8 cellular contexts compared by ENCODE assay signal in genomic region chr6:28943223-28943556, GRCh38. TPM values are rescaled to one million over a fixed set of nuclear protein-coding genes. Genes with fewer than 3 reads are reported as not detected.
A peak's percentile ranks its signal among the peaks of the same experiment; 100 is the strongest.
DNase-seq lines count a peak whose midpoint lies in the region; ATAC-seq, FAIRE-seq and TF ChIP-seq lines count a peak whose summit lies in the region.
"Had no signal": no experiment of that assay in that cellular context is flagged by ENCODE, and none has a peak within 500 bp of the region (broad histone marks: within the 10 kb centered on the region; RNA-seq: fewer than 3 reads in every experiment).

No MANE protein-coding gene starts in this region.

- H2BK120ac ChIP-seq in H1 (replicated peaks; ENCODE audit: low read depth, low read length) = no peak overlapping the region

- TF ChIP-seq CTCF in GM12865 (IDR thresholded peaks at IDR 0.05; ENCODE audit: insufficient read depth, low read depth, low read length, missing control alignments) (no peak), H1 (IDR thresholded peaks at IDR 0.05; ENCODE audit: control extremely low read depth in 1 of 3, insufficient read depth in 1 of 3, low read depth in 1 of 3, low read length in 3 of 3) (no peak)

- H2AFZ ChIP-seq in H1 (ENCODE audit: low read length) = peak overlapping the region; percentile 79; the same call in 1 of the 2 replicates

- H2BK15ac ChIP-seq in H1 (ENCODE audit: low read length) = no peak overlapping the region

- H4K5ac ChIP-seq in H1 (ENCODE audit: insufficient read length, low read depth, low read length) = no peak overlapping the region

- H3K9me3 ChIP-seq in NT2/D1 (ENCODE audit: insufficient read depth, low read length) (no peaks in the 10 kb centered on the region), H1 (ENCODE audit: insufficient read depth in 2 of 2, low read depth in 1 of 2, low read length in 1 of 2) (no peaks in the 10 kb centered on the region)

- H4K8ac ChIP-seq in H1 (ENCODE audit: extremely low read depth, insufficient read depth, low read length) = no peak overlapping the region

- H3K27me3 ChIP-seq in NT2/D1 (ENCODE audit: insufficient read depth, insufficient read length) (no peaks in the 10 kb centered on the region), H1 (replicated peaks in 1 of 4; ENCODE audit: control insufficient read depth in 3 of 4, extremely low read depth in 1 of 4, insufficient read depth in 3 of 4, low read length in 3 of 4) (no peaks in the 10 kb centered on the region), rectal smooth muscle tissue (ENCODE audit: control insufficient read depth, insufficient read depth, low read length) (no peaks in the 10 kb centered on the region)

- H2BK5ac ChIP-seq in H1 (ENCODE audit: low read depth, low read length) = no peak overlapping the region

- H3K18ac ChIP-seq in H1 (ENCODE audit: extremely low read depth, low read length) = no peak overlapping the region

- peak overlapping the region; percentile 94 for H3K4me3 ChIP-seq in GM12865 (ENCODE audit: low read depth, low read length)
- peak overlapping the region; percentile 21 for H3K4me3 ChIP-seq in NT2/D1 (ENCODE audit: insufficient read length, low read depth)
- H3K4me3 ChIP-seq in H1 (ENCODE audit: extremely low read depth in 1 of 4, insufficient read depth in 2 of 4, low read depth in 3 of 4, low read length in 4 of 4) = peak overlapping the region; percentile 82 to 97 (median 89)
- peak overlapping the region; percentile 82 for H3K4me3 ChIP-seq in rectal smooth muscle tissue (ENCODE audit: low read length)

- ATAC-seq in HG02970 (IDR thresholded peaks at IDR 0.05; ENCODE audit: low FRiP score, unreplicated experiment) = no peak

- no peak for TF ChIP-seq EP300 in H1 (IDR thresholded peaks at IDR 0.05; ENCODE audit: borderline replicate concordance in 1 of 2, low read depth in 2 of 2, low read length in 2 of 2)

- H3K36me3 ChIP-seq in NT2/D1 (ENCODE audit: insufficient read depth, insufficient read length, low read length) (no peaks in the 10 kb centered on the region), H1 (ENCODE audit: control insufficient read depth in 2 of 4, insufficient read depth in 4 of 4, low read length in 3 of 4) (no peaks in the 10 kb centered on the region), rectal smooth muscle tissue (ENCODE audit: control insufficient read depth, insufficient read depth, low read length) (no peaks in the 10 kb centered on the region)

- no peak for TF ChIP-seq RAD21 in H1 (IDR thresholded peaks at IDR 0.05 in 1 of 2, conservative IDR thresholded peaks at IDR 0.05 in 1 of 2; ENCODE audit: low read depth in 2 of 2, low read length in 2 of 2)

- H4K91ac ChIP-seq in H1 (replicated peaks; ENCODE audit: insufficient read length, low read length) = no peak overlapping the region

- CTCF ChIA-PET in H1 (lab: Charles Lee; ENCODE audit: partially characterized antibody) = interaction anchor here (0.6 kb wide), 1 partner anchor 24 kb away, joined by 4 read pairs; no protein-coding TSS in a partner anchor

- H3K9ac ChIP-seq in NT2/D1 (ENCODE audit: insufficient read length, low read depth) (peak overlapping the region; percentile 50), H1 (replicated peaks in 1 of 4; ENCODE audit: extremely low read depth in 1 of 4, low read depth in 3 of 4, low read length in 3 of 4) (no peak overlapping the region), rectal smooth muscle tissue (ENCODE audit: low read length) (no peak overlapping the region)

- H4K20me1 ChIP-seq in H1 (replicated peaks in 1 of 2; ENCODE audit: control insufficient read depth in 1 of 2, insufficient read depth in 2 of 2, low read length in 2 of 2) = no peaks in the 10 kb centered on the region

- H2AK5ac ChIP-seq in H1 (ENCODE audit: low read depth, low read length) = no peak overlapping the region

- WGBS in H1 (ENCODE audit: extremely low coverage in 1 of 2, insufficient coverage in 1 of 2, insufficient read length in 1 of 2, insufficient replicate concordance in 2 of 2, low coverage in 1 of 2, low lambda C conversion rate in 2 of 2, missing lambda C conversion rate in 1 of 2), 2 experiments = 66% methylated on average over 6 of the region's 6 CpGs; no CpG with 5 or more reads in 1 of the 2 experiments

- no peak overlapping the region for H3K27ac ChIP-seq in H1 (ENCODE audit: low read depth, low read length)
- no peak overlapping the region for H3K27ac ChIP-seq in rectal smooth muscle tissue (ENCODE audit: low read depth, low read length)

- peaks cover 3% of the 10 kb centered on the region; the same call in 1 of the 2 replicates for H3K23me2 ChIP-seq in H1 (ENCODE audit: low read depth, low read length)

- H3K4me1 ChIP-seq in NT2/D1 (ENCODE audit: insufficient read depth, insufficient read length) (peaks cover 3% of the 10 kb centered on the region), H1 (replicated peaks in 1 of 4; ENCODE audit: control insufficient read depth in 3 of 4, insufficient read depth in 4 of 4, low read length in 3 of 4) (peaks cover 0 to 2% (median 0%) of the 10 kb centered on the region in 4 experiments; a peak in 2 of 7 replicates), rectal smooth muscle tissue (ENCODE audit: control insufficient read depth, insufficient read depth, low read length) (no peaks in the 10 kb centered on the region)

- H3K14ac ChIP-seq in H1 (ENCODE audit: insufficient read length) = no peak overlapping the region

- POLR2A ChIA-PET in H1 (lab: Charles Lee; ENCODE audit: partially characterized antibody) = interaction anchor here (0.6 to 0.8 kb wide), 3 partner anchors 9 to 1722 kb away, joined by 3 read pairs; no protein-coding TSS in a partner anchor

- no peak overlapping the region for H2BK20ac ChIP-seq in H1 (ENCODE audit: low read length)

- H3K23ac ChIP-seq in H1 (ENCODE audit: insufficient read length) = no peak overlapping the region

- DNase-seq in GM12865 (ENCODE audit: low read depth) (no peak), NT2/D1 (ENCODE audit: low read depth, low spot score) (no peak), H1 (ENCODE audit: low read depth in 1 of 2, low spot score in 2 of 2) (no peak), NCI-H128 (lab: John Stamatoyannopoulos, UW; ENCODE audit: unreplicated experiment) (no peak), HT-29 (ENCODE audit: low spot score) (no peak)

- H3K4me2 ChIP-seq in H1 (ENCODE audit: insufficient read depth in 1 of 2, low read depth in 2 of 2, low read length in 2 of 2) = peak overlapping the region; percentile 57 to 68

- no peak overlapping the region for H3K4ac ChIP-seq in H1 (replicated peaks; ENCODE audit: insufficient read length, low read depth, low read length)

- H3K79me2 ChIP-seq in H1 (ENCODE audit: control insufficient read depth in 1 of 2, insufficient read depth in 2 of 2, low read length in 2 of 2) = no peaks in the 10 kb centered on the region

- no peaks in the 10 kb centered on the region for H3K79me1 ChIP-seq in H1 (ENCODE audit: low read depth, low read length)

- no peak overlapping the region for H2BK12ac ChIP-seq in H1 (ENCODE audit: low read depth, low read length)

- no peak for TF ChIP-seq POLR2A in H1 (IDR thresholded peaks at IDR 0.05; ENCODE audit: control extremely low read depth in 1 of 2, low read depth in 2 of 2, low read length in 2 of 2)

- no peak for FAIRE-seq in H1 (lab: Jason Lieb, UNC)
- FAIRE-seq: endometrium had no signal

- H3K56ac ChIP-seq in H1 (replicated peaks; ENCODE audit: insufficient read length, low read depth, low read length) = no peak overlapping the region

TF ChIP-seq in H1, 55 proteins besides CTCF, POLR2A, EP300 and RAD21 (continues in another document):
- TF ChIP-seq CHD2 (IDR thresholded peaks at IDR 0.05; ENCODE audit: low read length) = no peak
- TF ChIP-seq KDM1A (IDR thresholded peaks at IDR 0.05; ENCODE audit: borderline replicate concordance, low read length) = no peak
- no peak for TF ChIP-seq SIRT6 (IDR thresholded peaks at IDR 0.05; ENCODE audit: low read length)
- no peak for TF ChIP-seq SIN3A (conservative IDR thresholded peaks at IDR 0.05 in 1 of 2, IDR thresholded peaks at IDR 0.05 in 1 of 2; ENCODE audit: low read depth in 1 of 2, low read length in 2 of 2)
- TF ChIP-seq BACH1 (IDR thresholded peaks at IDR 0.05; ENCODE audit: low read length) = no peak
- no peak for TF ChIP-seq RFX5 (IDR thresholded peaks at IDR 0.05; ENCODE audit: borderline replicate concordance, low read depth, low read length)
- TF ChIP-seq CBX5 (IDR thresholded peaks at IDR 0.05; ENCODE audit: low read depth, low read length) = no peak
- TF ChIP-seq CEBPB (IDR thresholded peaks at IDR 0.05; ENCODE audit: low read depth, low read length) = no peak
- no peak for TF ChIP-seq ASH2L (IDR thresholded peaks at IDR 0.05; ENCODE audit: low read length)
- no peak for TF ChIP-seq GTF2F1 (IDR thresholded peaks at IDR 0.05; ENCODE audit: borderline replicate concordance, low read depth, low read length)

RNA-seq across cellular contexts. Expression of gene TRIM27, which starts 19.4 kb away (rescaled TPM):
- total RNA-seq in H1 (2021; fragmentation: NEBNext Ultra II Directional; extraction: Animal tissue kit (Norgen Biotek cat#: 25700)) = 76.4 and 78.9 TPM in 2 replicates
- polyA plus RNA-seq in H1 (2011; rRNA removed) = 61.2 and 85.9 TPM in 2 replicates
- polyA plus RNA-seq in H1 (2011; cell fraction: cytosol; rRNA removed) = 67.9 TPM
- polyA plus RNA-seq in H1 (2011; cell fraction: nucleus; rRNA removed) = 84.9 TPM
- polyA plus RNA-seq in H1 (2012, experiment 1 of 2) = 59.9 to 67.2 TPM (median 65.2 TPM) in 4 replicates
- 79.0 TPM for polyA plus RNA-seq in H1 (2012, experiment 2 of 2)
- 44.6 TPM for polyA plus RNA-seq in H1 (2013, experiment 1 of 2)
- 42.9 TPM for polyA plus RNA-seq in H1 (2013, experiment 2 of 2)
- polyA minus RNA-seq in H1 (2011; rRNA and poly(A)+ RNA removed) = 105 and 114 TPM in 2 replicates
- polyA minus RNA-seq in H1 (2011; cell fraction: cytosol; rRNA and poly(A)+ RNA removed) = 70.7 TPM
- polyA minus RNA-seq in H1 (2011; cell fraction: nucleus; rRNA and poly(A)+ RNA removed) = 92.8 TPM
- 68.4 and 76.3 TPM in 2 replicates for total RNA-seq in HT-29 (2014; rRNA removed; shearing (Covaris generic))

Comparison
In these comparisons a context has a peak if more than half of its experiments do, and no peak if none do; other contexts are left out.
1. H3K4me3 ChIP-seq: peak in every context shown above with its lines; median percentile 94 in GM12865; 89 in H1; 82 in rectal smooth muscle tissue; 21 in NT2/D1.